ENCODE assay signal across 1 cellular context in the genomic region with DNA sequence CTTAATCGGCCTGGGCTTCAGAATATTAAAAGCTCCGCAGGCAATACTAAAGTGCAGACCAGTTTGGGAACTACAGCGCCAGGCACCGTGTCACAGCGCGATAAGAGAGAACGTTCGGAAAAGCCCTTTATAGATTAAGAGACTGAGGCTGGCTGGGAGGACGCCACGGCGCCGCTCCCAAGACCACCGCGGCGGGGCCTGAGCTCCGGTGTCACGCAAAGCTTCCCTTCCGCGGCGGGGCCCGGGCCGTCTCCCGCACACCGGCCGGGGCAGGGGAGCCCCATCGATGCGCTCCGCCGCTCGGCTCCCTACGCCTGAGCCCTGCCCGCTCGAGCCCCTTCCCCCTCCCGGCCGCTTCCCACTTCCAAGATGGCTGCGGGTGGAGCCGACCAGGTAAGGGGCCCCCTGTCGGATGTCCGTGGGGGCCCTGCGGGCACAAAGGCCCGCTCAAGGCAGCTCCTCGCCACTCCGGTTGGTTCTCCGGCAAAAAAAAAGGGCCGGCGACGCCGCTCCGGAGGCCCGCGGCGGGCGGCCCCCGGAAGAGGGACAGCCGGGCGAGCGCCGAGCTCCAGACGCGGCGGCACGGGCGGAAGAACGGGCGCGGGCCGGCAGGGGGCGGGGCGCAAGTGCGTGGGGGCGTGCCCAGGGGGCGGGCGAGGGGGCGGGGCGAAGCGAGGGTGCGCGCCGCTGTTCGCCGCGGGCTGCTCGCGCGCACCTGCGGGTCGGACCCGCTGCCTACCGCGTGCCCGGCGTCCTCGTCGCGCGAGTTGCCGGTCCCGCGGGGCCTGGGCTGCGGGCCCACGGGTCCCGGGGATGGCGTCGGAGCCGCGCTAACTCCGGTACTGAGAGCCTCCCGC.
TF ChIP-seq lines count a peak whose summit lies in the region.

A gene with protein sequence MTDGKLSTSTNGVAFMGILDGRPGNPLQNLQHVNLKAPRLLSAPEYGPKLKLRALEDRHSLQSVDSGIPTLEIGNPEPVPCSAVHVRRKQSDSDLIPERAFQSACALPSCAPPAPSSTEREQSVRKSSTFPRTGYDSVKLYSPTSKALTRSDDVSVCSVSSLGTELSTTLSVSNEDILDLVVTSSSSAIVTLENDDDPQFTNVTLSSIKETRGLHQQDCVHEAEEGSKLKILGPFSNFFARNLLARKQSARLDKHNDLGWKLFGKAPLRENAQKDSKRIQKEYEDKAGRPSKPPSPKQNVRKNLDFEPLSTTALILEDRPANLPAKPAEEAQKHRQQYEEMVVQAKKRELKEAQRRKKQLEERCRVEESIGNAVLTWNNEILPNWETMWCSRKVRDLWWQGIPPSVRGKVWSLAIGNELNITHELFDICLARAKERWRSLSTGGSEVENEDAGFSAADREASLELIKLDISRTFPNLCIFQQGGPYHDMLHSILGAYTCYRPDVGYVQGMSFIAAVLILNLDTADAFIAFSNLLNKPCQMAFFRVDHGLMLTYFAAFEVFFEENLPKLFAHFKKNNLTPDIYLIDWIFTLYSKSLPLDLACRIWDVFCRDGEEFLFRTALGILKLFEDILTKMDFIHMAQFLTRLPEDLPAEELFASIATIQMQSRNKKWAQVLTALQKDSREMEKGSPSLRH (plus strand): TSS at position 714 of the 857 bp plus-strand sequence. CDS start 13,564 bp downstream, outside the sequence.

TF ChIP-seq in GM12878, 131 proteins besides CTCF, POLR2A, EP300 and RAD21 (continued from another document and continues in another):
- peak; percentile 42; the same call in 1 of the 2 replicates for TF ChIP-seq NRF1 (conservative IDR thresholded peaks at IDR 0.05; ENCODE audit: low read depth, low read length)
- TF ChIP-seq, protein P1, sequence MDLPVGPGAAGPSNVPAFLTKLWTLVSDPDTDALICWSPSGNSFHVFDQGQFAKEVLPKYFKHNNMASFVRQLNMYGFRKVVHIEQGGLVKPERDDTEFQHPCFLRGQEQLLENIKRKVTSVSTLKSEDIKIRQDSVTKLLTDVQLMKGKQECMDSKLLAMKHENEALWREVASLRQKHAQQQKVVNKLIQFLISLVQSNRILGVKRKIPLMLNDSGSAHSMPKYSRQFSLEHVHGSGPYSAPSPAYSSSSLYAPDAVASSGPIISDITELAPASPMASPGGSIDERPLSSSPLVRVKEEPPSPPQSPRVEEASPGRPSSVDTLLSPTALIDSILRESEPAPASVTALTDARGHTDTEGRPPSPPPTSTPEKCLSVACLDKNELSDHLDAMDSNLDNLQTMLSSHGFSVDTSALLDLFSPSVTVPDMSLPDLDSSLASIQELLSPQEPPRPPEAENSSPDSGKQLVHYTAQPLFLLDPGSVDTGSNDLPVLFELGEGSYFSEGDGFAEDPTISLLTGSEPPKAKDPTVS (IDR thresholded peaks at IDR 0.05; ENCODE audit: low read depth, low read length): no peak
- TF ChIP-seq RELA (IDR thresholded peaks at IDR 0.05; ENCODE audit: borderline replicate concordance, partially characterized antibody): peak; percentile 52
- peak; percentile 32; the same call in 1 of the 2 replicates for TF ChIP-seq CREM (IDR thresholded peaks at IDR 0.05; ENCODE audit: low read depth)
- peak; percentile 87 to 98 for TF ChIP-seq BHLHE40 (IDR thresholded peaks at IDR 0.05; ENCODE audit: borderline replicate concordance in 1 of 2, low read depth in 2 of 2, low read length in 1 of 2)
- peak; percentile 73 for TF ChIP-seq NR2C1 (IDR thresholded peaks at IDR 0.05)
- peak; percentile 43; the same call in 1 of the 2 replicates for TF ChIP-seq MEF2A (IDR thresholded peaks at IDR 0.05; ENCODE audit: insufficient read depth, low read depth, low read length)
- peak; percentile 70; the same call in 1 of the 2 replicates for TF ChIP-seq RB1 (IDR thresholded peaks at IDR 0.05; ENCODE audit: borderline replicate concordance)
- peak; percentile 92 for TF ChIP-seq GATAD2B (conservative IDR thresholded peaks at IDR 0.05; ENCODE audit: low read depth)
- TF ChIP-seq, protein P2, sequence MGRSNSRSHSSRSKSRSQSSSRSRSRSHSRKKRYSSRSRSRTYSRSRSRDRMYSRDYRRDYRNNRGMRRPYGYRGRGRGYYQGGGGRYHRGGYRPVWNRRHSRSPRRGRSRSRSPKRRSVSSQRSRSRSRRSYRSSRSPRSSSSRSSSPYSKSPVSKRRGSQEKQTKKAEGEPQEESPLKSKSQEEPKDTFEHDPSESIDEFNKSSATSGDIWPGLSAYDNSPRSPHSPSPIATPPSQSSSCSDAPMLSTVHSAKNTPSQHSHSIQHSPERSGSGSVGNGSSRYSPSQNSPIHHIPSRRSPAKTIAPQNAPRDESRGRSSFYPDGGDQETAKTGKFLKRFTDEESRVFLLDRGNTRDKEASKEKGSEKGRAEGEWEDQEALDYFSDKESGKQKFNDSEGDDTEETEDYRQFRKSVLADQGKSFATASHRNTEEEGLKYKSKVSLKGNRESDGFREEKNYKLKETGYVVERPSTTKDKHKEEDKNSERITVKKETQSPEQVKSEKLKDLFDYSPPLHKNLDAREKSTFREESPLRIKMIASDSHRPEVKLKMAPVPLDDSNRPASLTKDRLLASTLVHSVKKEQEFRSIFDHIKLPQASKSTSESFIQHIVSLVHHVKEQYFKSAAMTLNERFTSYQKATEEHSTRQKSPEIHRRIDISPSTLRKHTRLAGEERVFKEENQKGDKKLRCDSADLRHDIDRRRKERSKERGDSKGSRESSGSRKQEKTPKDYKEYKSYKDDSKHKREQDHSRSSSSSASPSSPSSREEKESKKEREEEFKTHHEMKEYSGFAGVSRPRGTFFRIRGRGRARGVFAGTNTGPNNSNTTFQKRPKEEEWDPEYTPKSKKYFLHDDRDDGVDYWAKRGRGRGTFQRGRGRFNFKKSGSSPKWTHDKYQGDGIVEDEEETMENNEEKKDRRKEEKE (IDR thresholded peaks at IDR 0.05): no peak
- peak; percentile 71; the same call in 1 of the 2 replicates for TF ChIP-seq ASH2L (IDR thresholded peaks at IDR 0.05; ENCODE audit: borderline replicate concordance, low read depth)
- TF ChIP-seq SIX5 (IDR thresholded peaks at IDR 0.05; ENCODE audit: low read depth, low read length, severe bottlenecking): peak; percentile 54
- TF ChIP-seq, protein P3, sequence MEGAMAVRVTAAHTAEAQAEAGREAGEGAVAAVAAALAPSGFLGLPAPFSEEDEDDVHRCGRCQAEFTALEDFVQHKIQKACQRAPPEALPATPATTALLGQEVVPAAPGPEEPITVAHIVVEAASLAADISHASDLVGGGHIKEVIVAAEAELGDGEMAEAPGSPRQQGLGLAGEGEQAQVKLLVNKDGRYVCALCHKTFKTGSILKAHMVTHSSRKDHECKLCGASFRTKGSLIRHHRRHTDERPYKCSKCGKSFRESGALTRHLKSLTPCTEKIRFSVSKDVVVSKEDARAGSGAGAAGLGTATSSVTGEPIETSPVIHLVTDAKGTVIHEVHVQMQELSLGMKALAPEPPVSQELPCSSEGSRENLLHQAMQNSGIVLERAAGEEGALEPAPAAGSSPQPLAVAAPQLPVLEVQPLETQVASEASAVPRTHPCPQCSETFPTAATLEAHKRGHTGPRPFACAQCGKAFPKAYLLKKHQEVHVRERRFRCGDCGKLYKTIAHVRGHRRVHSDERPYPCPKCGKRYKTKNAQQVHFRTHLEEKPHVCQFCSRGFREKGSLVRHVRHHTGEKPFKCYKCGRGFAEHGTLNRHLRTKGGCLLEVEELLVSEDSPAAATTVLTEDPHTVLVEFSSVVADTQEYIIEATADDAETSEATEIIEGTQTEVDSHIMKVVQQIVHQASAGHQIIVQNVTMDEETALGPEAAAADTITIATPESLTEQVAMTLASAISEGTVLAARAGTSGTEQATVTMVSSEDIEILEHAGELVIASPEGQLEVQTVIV (IDR thresholded peaks at IDR 0.05; ENCODE audit: borderline replicate concordance, partially characterized antibody): peak; percentile 85
- TF ChIP-seq, protein P4, sequence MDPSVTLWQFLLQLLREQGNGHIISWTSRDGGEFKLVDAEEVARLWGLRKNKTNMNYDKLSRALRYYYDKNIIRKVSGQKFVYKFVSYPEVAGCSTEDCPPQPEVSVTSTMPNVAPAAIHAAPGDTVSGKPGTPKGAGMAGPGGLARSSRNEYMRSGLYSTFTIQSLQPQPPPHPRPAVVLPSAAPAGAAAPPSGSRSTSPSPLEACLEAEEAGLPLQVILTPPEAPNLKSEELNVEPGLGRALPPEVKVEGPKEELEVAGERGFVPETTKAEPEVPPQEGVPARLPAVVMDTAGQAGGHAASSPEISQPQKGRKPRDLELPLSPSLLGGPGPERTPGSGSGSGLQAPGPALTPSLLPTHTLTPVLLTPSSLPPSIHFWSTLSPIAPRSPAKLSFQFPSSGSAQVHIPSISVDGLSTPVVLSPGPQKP (IDR thresholded peaks at IDR 0.05; ENCODE audit: low read depth, low read length): peak; percentile 78
- peak; percentile 84; the same call in 1 of the 2 replicates for TF ChIP-seq TARDBP (IDR thresholded peaks at IDR 0.05; ENCODE audit: borderline replicate concordance)
- peak; percentile 53; the same call in 1 of the 2 replicates for TF ChIP-seq DPF2 (IDR thresholded peaks at IDR 0.05)
- peak; percentile 44; the same call in 1 of the 2 replicates for TF ChIP-seq POLR2AphosphoS5 (IDR thresholded peaks at IDR 0.05; ENCODE audit: low read length)
- TF ChIP-seq SIN3A (IDR thresholded peaks at IDR 0.05; ENCODE audit: low read depth, low read length): peak; percentile 69
- TF ChIP-seq NR2C2 (IDR thresholded peaks at IDR 0.05; ENCODE audit: borderline replicate concordance, control insufficient read depth, insufficient read length, low read depth): peak; percentile 76
- TF ChIP-seq TBL1XR1 (IDR thresholded peaks at IDR 0.05; ENCODE audit: low read depth, low read length): 0 out of 2 replicates have a peak, but pooled peaks have one; percentile 32
- TF ChIP-seq JUND (IDR thresholded peaks at IDR 0.05; ENCODE audit: low read depth, low read length): 0 out of 2 replicates have a peak, but pooled peaks have one; percentile 47
- TF ChIP-seq, protein P5, sequence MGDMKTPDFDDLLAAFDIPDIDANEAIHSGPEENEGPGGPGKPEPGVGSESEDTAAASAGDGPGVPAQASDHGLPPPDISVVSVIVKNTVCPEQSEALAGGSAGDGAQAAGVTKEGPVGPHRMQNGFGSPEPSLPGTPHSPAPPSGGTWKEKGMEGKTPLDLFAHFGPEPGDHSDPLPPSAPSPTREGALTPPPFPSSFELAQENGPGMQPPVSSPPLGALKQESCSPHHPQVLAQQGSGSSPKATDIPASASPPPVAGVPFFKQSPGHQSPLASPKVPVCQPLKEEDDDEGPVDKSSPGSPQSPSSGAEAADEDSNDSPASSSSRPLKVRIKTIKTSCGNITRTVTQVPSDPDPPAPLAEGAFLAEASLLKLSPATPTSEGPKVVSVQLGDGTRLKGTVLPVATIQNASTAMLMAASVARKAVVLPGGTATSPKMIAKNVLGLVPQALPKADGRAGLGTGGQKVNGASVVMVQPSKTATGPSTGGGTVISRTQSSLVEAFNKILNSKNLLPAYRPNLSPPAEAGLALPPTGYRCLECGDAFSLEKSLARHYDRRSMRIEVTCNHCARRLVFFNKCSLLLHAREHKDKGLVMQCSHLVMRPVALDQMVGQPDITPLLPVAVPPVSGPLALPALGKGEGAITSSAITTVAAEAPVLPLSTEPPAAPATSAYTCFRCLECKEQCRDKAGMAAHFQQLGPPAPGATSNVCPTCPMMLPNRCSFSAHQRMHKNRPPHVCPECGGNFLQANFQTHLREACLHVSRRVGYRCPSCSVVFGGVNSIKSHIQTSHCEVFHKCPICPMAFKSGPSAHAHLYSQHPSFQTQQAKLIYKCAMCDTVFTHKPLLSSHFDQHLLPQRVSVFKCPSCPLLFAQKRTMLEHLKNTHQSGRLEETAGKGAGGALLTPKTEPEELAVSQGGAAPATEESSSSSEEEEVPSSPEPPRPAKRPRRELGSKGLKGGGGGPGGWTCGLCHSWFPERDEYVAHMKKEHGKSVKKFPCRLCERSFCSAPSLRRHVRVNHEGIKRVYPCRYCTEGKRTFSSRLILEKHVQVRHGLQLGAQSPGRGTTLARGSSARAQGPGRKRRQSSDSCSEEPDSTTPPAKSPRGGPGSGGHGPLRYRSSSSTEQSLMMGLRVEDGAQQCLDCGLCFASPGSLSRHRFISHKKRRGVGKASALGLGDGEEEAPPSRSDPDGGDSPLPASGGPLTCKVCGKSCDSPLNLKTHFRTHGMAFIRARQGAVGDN (IDR thresholded peaks at IDR 0.05): peak; percentile 68; the same call in 1 of the 2 replicates
- TF ChIP-seq, protein P6, sequence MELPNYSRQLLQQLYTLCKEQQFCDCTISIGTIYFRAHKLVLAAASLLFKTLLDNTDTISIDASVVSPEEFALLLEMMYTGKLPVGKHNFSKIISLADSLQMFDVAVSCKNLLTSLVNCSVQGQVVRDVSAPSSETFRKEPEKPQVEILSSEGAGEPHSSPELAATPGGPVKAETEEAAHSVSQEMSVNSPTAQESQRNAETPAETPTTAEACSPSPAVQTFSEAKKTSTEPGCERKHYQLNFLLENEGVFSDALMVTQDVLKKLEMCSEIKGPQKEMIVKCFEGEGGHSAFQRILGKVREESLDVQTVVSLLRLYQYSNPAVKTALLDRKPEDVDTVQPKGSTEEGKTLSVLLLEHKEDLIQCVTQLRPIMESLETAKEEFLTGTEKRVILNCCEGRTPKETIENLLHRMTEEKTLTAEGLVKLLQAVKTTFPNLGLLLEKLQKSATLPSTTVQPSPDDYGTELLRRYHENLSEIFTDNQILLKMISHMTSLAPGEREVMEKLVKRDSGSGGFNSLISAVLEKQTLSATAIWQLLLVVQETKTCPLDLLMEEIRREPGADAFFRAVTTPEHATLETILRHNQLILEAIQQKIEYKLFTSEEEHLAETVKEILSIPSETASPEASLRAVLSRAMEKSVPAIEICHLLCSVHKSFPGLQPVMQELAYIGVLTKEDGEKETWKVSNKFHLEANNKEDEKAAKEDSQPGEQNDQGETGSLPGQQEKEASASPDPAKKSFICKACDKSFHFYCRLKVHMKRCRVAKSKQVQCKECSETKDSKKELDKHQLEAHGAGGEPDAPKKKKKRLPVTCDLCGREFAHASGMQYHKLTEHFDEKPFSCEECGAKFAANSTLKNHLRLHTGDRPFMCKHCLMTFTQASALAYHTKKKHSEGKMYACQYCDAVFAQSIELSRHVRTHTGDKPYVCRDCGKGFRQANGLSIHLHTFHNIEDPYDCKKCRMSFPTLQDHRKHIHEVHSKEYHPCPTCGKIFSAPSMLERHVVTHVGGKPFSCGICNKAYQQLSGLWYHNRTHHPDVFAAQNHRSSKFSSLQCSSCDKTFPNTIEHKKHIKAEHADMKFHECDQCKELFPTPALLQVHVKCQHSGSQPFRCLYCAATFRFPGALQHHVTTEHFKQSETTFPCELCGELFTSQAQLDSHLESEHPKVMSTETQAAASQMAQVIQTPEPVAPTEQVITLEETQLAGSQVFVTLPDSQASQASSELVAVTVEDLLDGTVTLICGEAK (IDR thresholded peaks at IDR 0.05; ENCODE audit: borderline replicate concordance): peak; percentile 33; the same call in 1 of the 2 replicates
- TF ChIP-seq RUNX3 (IDR thresholded peaks at IDR 0.05; ENCODE audit: low read length): peak; percentile 46; the same call in 1 of the 2 replicates
- peak; percentile 94 for TF ChIP-seq RBBP5 (conservative IDR thresholded peaks at IDR 0.05)
- peak; percentile 81 for TF ChIP-seq KLF5 (IDR thresholded peaks at IDR 0.05; ENCODE audit: partially characterized antibody)
- no peak for TF ChIP-seq KDM1A (IDR thresholded peaks at IDR 0.05; ENCODE audit: borderline replicate concordance)
- TF ChIP-seq, protein P7, sequence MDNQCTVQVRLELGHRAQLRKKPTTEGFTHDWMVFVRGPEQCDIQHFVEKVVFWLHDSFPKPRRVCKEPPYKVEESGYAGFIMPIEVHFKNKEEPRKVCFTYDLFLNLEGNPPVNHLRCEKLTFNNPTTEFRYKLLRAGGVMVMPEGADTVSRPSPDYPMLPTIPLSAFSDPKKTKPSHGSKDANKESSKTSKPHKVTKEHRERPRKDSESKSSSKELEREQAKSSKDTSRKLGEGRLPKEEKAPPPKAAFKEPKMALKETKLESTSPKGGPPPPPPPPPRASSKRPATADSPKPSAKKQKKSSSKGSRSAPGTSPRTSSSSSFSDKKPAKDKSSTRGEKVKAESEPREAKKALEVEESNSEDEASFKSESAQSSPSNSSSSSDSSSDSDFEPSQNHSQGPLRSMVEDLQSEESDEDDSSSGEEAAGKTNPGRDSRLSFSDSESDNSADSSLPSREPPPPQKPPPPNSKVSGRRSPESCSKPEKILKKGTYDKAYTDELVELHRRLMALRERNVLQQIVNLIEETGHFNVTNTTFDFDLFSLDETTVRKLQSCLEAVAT (IDR thresholded peaks at IDR 0.05): peak; percentile 100
- no peak for TF ChIP-seq KAT2A (conservative IDR thresholded peaks at IDR 0.05; ENCODE audit: control insufficient read depth, low read depth, low read length)
